23 cellular contexts compared by ENCODE assay signal in the genomic region with DNA sequence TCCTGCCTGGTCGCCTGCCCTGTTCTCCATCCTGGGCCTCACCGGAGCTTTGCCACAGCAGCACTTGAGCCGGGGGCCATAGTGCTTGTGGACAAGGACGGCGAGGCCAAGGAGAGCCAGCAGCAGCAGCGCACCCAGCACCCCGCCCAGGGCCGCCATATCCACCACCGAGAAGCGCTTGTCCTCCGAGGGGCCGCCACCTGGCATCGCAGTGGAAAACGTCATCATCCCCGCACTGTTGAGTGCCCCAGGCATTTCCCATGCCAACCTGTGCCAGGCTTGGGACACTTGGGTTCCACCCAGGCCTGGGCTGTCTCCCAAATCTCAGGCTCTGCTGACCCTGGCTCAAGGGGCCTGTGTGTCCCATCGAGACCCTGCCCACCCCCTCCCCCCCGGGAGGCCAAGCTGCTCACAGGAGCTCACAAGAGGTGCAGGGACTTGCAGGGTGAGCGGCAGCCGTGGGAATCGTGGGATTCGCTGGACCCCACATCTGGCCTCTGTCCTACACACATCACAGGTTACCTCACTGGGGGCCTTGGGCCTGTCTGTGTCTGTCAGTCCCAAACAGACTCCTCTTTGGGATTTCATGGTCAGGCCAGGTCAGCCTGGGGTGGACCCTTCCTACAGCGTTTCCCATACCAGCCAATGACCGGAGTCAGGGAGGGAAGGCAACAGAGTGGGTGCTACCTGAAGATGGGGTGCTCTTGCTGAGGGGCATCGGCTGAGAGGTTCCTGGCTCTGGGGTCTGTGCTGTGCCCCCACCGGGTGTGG. TPM values are rescaled to one million over a fixed set of nuclear protein-coding genes. Genes with fewer than 3 reads are reported as not detected.
DNase-seq lines count a peak whose midpoint lies in the region; ATAC-seq and TF ChIP-seq lines count a peak whose summit lies in the region.
"Had no signal": no experiment of that assay in that cellular context is flagged by ENCODE, and none has a peak within 500 bp of the region (broad histone marks: within the 10 kb centered on the region; RNA-seq: fewer than 3 reads in every experiment).

No MANE protein-coding gene starts in this region.

- no peak overlapping the region for H3K4me3 ChIP-seq in neuronal stem cell (ENCODE audit: low read length in 2 of 2)

- H2BK12ac ChIP-seq in neuronal stem cell (ENCODE audit: low read length), result no peak overlapping the region

- H2BK15ac ChIP-seq in neuronal stem cell (ENCODE audit: low read length), result no peak overlapping the region

- H3K36me3 ChIP-seq in neuronal stem cell (replicated peaks in 1 of 2; ENCODE audit: control insufficient read depth in 2 of 2, insufficient read depth in 2 of 2, low read length in 2 of 2), result peaks cover 5 to 13% of the 10 kb centered on the region in 2 donors

- DNase-seq in activated CD4-positive, alpha-beta T cell treated with anti-CD3 and anti-CD28 coated beads, Interleukin-2, amount 10 ng/mL, durations not matched to agents 7 days and 5 days, result no peak
- no peak for DNase-seq in activated CD4-positive, alpha-beta T cell treated with anti-CD3 and anti-CD28 coated beads, Interleukin-2, amount 50 U/mL, for 4 hours
- DNase-seq in CD4-positive, alpha-beta T cell, result no peak
- no peak for DNase-seq in neuronal stem cell (ENCODE audit: low spot score)
- no peak for DNase-seq in NCI-H524 (lab: John Stamatoyannopoulos, UW)
- no peak for DNase-seq in NCI-H524 treated with DMSO at 0.1 percent for 48 hours (lab: John Stamatoyannopoulos, UW)
- DNase-seq: BE2C; CD4-positive, CD25-positive, alpha-beta regulatory T cell; DMS53; GOT3; KBM-7; NCI-H1105 treated with DMSO at 0.1 percent for 48 hours; NCI-H1694; NCI-H2081 treated with DMSO at 0.1 percent for 48 hours; NCI-H446 treated with DMSO at 0.1 percent for 48 hours; NCI-H748 treated with DMSO at 0.1 percent for 48 hours; NK-92 treated with Interleukin-12 subunit alpha and Interleukin-12 subunit beta, amount 100 ng/mL, for 24 hours; Right ventricle myocardium superior had no signal

- ATAC-seq in CD4-positive, alpha-beta T cell (ENCODE audit: poor library complexity), result no peak
- ATAC-seq in HG03342 (IDR thresholded peaks at IDR 0.05; ENCODE audit: unreplicated experiment), result no peak
- ATAC-seq: HCT116 had no signal

- H3K79me1 ChIP-seq in neuronal stem cell (ENCODE audit: low read depth, low read length), result peaks cover 15% of the 10 kb centered on the region

- no peak overlapping the region for H3K9ac ChIP-seq in neuronal stem cell (ENCODE audit: low read depth, low read length, poor library complexity)

- H3K27me3 ChIP-seq in CD4-positive, alpha-beta T cell (ENCODE audit: control insufficient read depth, insufficient read depth, low read length), result no peaks in the 10 kb centered on the region
- no peaks in the 10 kb centered on the region for H3K27me3 ChIP-seq in neuronal stem cell (ENCODE audit: control insufficient read depth in 3 of 3, insufficient read depth in 3 of 3, low read depth in 1 of 3, low read length in 3 of 3)
- H3K27me3 ChIP-seq: BE2C had no signal

- H3K4me1 Mint-ChIP-seq in activated CD4-positive, alpha-beta T cell treated with anti-CD3 and anti-CD28 coated beads, Interleukin-2, amount 10 ng/mL, durations not matched to agents 7 days and 5 days, result peaks cover 22% of the 10 kb centered on the region
- peaks cover 12% of the 10 kb centered on the region for H3K4me1 Mint-ChIP-seq in CD4-positive, alpha-beta T cell (ENCODE audit: low read depth)
- H3K4me1 Mint-ChIP-seq in dendritic cell treated with granulocyte-macrophage colony-stimulating factor and Interleukin-4, amounts not matched to agents 40 ng/mL and 50 ng/mL, for 4 days (ENCODE audit: low read depth), result peaks cover 70% of the 10 kb centered on the region

- no peak overlapping the region for H3K23ac ChIP-seq in neuronal stem cell (ENCODE audit: low read depth, low read length, poor library complexity)

- POLR2A ChIA-PET in activated CD4-positive, alpha-beta T cell treated with anti-CD3 and anti-CD28 coated beads, Interleukin-2, amount 10 ng/mL, durations not matched to agents 7 days and 5 days (lab: Charles Lee), result no interaction called here
- POLR2A ChIA-PET in CD4-positive, alpha-beta T cell (lab: Charles Lee), result no interaction called here

- peak overlapping the region; percentile 53 for H3K4ac ChIP-seq in neuronal stem cell (ENCODE audit: low read length)

- no peak overlapping the region for H4K91ac ChIP-seq in neuronal stem cell (ENCODE audit: low read depth, low read length, poor library complexity)

- no peak overlapping the region for H2BK120ac ChIP-seq in neuronal stem cell (ENCODE audit: low read depth, low read length)

- H3K27ac ChIP-seq in CD4-positive, alpha-beta T cell (ENCODE audit: low read depth, low read length), result no peak overlapping the region
- H3K27ac ChIP-seq in neuronal stem cell (replicated peaks; ENCODE audit: low read length), result no peak overlapping the region

- no CpG with 5 or more reads among the region's 25 CpGs for WGBS in neuronal stem cell (ENCODE audit: extremely low coverage in 2 of 2, insufficient read length in 2 of 2, insufficient replicate concordance in 1 of 2), 2 donors

- no peaks in the 10 kb centered on the region for H3K9me3 ChIP-seq in CD4-positive, alpha-beta T cell (ENCODE audit: control insufficient read depth, low read length)
- H3K9me3 ChIP-seq in neuronal stem cell (replicated peaks in 1 of 2; ENCODE audit: control insufficient read depth in 2 of 2, insufficient read depth in 1 of 2, low read depth in 1 of 2, low read length in 2 of 2), result no peaks in the 10 kb centered on the region
- H3K9me3 ChIP-seq: BE2C had no signal

- intact Hi-C loops in CD4-positive, alpha-beta T cell (cut with DNase I, micrococcal nuclease), result loop anchor here in 1 of 2 experiments (5.0 kb wide), 1 partner anchor 309 kb away; the partner anchor contains the start of gene AP2A2
- intact Hi-C loops in dendritic cell treated with granulocyte-macrophage colony-stimulating factor and Interleukin-4, amounts not matched to agents 40 ng/mL and 50 ng/mL, for 4 days (cut with micrococcal nuclease), result loop anchor here (2.0 to 5.0 kb wide), 2 partner anchors 41 to 77 kb away; partner anchors contain the start of genes DEAF1, PHRF1 and TMEM80

- no peak overlapping the region for H2AFZ ChIP-seq in neuronal stem cell (ENCODE audit: low read length)

- no peaks in the 10 kb centered on the region for H3K9me3 Mint-ChIP-seq in activated CD4-positive, alpha-beta T cell treated with anti-CD3 and anti-CD28 coated beads, Interleukin-2, amount 10 ng/mL, durations not matched to agents 7 days and 5 days
- no peaks in the 10 kb centered on the region for H3K9me3 Mint-ChIP-seq in CD4-positive, alpha-beta T cell
- H3K9me3 Mint-ChIP-seq in dendritic cell treated with granulocyte-macrophage colony-stimulating factor and Interleukin-4, amounts not matched to agents 40 ng/mL and 50 ng/mL, for 4 days, result no peaks in the 10 kb centered on the region
- H3K9me3 Mint-ChIP-seq: CD4-positive, CD25-positive, alpha-beta regulatory T cell had no signal

- peak overlapping the region; percentile 53 for H2BK5ac ChIP-seq in neuronal stem cell (ENCODE audit: low read length)

- no peak overlapping the region for H3K18ac ChIP-seq in neuronal stem cell (ENCODE audit: low read length)

- no peaks in the 10 kb centered on the region for H3K27me3 Mint-ChIP-seq in activated CD4-positive, alpha-beta T cell treated with anti-CD3 and anti-CD28 coated beads, Interleukin-2, amount 10 ng/mL, durations not matched to agents 7 days and 5 days
- peaks cover under 1% of the 10 kb centered on the region for H3K27me3 Mint-ChIP-seq in CD4-positive, alpha-beta T cell
- no peaks in the 10 kb centered on the region for H3K27me3 Mint-ChIP-seq in dendritic cell treated with granulocyte-macrophage colony-stimulating factor and Interleukin-4, amounts not matched to agents 40 ng/mL and 50 ng/mL, for 4 days
- H3K27me3 Mint-ChIP-seq: CD4-positive, CD25-positive, alpha-beta regulatory T cell had no signal

- H3K27ac Mint-ChIP-seq in activated CD4-positive, alpha-beta T cell treated with anti-CD3 and anti-CD28 coated beads, Interleukin-2, amount 10 ng/mL, durations not matched to agents 7 days and 5 days, result peak overlapping the region; percentile 13
- no peak overlapping the region for H3K27ac Mint-ChIP-seq in CD4-positive, alpha-beta T cell
- peak overlapping the region; percentile 75 for H3K27ac Mint-ChIP-seq in dendritic cell treated with granulocyte-macrophage colony-stimulating factor and Interleukin-4, amounts not matched to agents 40 ng/mL and 50 ng/mL, for 4 days

- TF ChIP-seq CTCF in CD4-positive, alpha-beta T cell (IDR thresholded peaks at IDR 0.05), result no peak

- CTCF ChIA-PET in activated CD4-positive, alpha-beta T cell treated with anti-CD3 and anti-CD28 coated beads, Interleukin-2, amount 10 ng/mL, durations not matched to agents 7 days and 5 days (lab: Charles Lee), result no interaction called here
- CTCF ChIA-PET in CD4-positive, alpha-beta T cell (lab: Charles Lee), result no interaction called here

- H2AK5ac ChIP-seq in neuronal stem cell (ENCODE audit: low read depth, low read length), result peak overlapping the region; percentile 56

- no peak overlapping the region for H4K8ac ChIP-seq in neuronal stem cell (ENCODE audit: low read depth, low read length)

- peaks cover 18% of the 10 kb centered on the region for H3K36me3 Mint-ChIP-seq in activated CD4-positive, alpha-beta T cell treated with anti-CD3 and anti-CD28 coated beads, Interleukin-2, amount 10 ng/mL, durations not matched to agents 7 days and 5 days (ENCODE audit: low read depth)
- H3K36me3 Mint-ChIP-seq in CD4-positive, alpha-beta T cell (ENCODE audit: low read depth), result peaks cover 5% of the 10 kb centered on the region
- H3K36me3 Mint-ChIP-seq in dendritic cell treated with granulocyte-macrophage colony-stimulating factor and Interleukin-4, amounts not matched to agents 40 ng/mL and 50 ng/mL, for 4 days (ENCODE audit: low read depth), result peaks cover 67% of the 10 kb centered on the region
- H3K36me3 Mint-ChIP-seq: CD4-positive, CD25-positive, alpha-beta regulatory T cell had no signal

- peaks cover 3 to 7% of the 10 kb centered on the region in 2 donors for H3K4me1 ChIP-seq in neuronal stem cell (ENCODE audit: control insufficient read depth in 2 of 2, insufficient read depth in 1 of 2, low read depth in 1 of 2, low read length in 2 of 2)

- peak overlapping the region; percentile 11 for H3K4me2 ChIP-seq in neuronal stem cell (ENCODE audit: insufficient read depth, low read length, poor library complexity, severe bottlenecking)

- H3K14ac ChIP-seq in neuronal stem cell (ENCODE audit: low read length), result no peak overlapping the region

- no peak overlapping the region for H3K4me3 Mint-ChIP-seq in activated CD4-positive, alpha-beta T cell treated with anti-CD3 and anti-CD28 coated beads, Interleukin-2, amount 10 ng/mL, durations not matched to agents 7 days and 5 days
- peak overlapping the region; percentile 34 for H3K4me3 Mint-ChIP-seq in CD4-positive, alpha-beta T cell
- no peak overlapping the region for H3K4me3 Mint-ChIP-seq in dendritic cell treated with granulocyte-macrophage colony-stimulating factor and Interleukin-4, amounts not matched to agents 40 ng/mL and 50 ng/mL, for 4 days

RNA-seq across cellular contexts. Expression of gene IRF7, which starts 2.3 kb away (rescaled TPM):
- total RNA-seq in activated CD4-positive, alpha-beta T cell treated with anti-CD3 and anti-CD28 coated beads, Interleukin-2, amount 10 ng/mL, durations not matched to agents 7 days and 5 days, result 100 to 1,000 TPM; 152 to 154 TPM
- total RNA-seq in CD4-positive, alpha-beta T cell, result 10 to 100 TPM; 36.5 to 37.7 TPM
- polyA plus RNA-seq in neuronal stem cell (2013, experiment 1 of 2), result 5.5 TPM
- 5.1 TPM for polyA plus RNA-seq in neuronal stem cell (2013, experiment 2 of 2)

RNA-seq across cellular contexts. Expression of gene CDHR5, which starts 6.7 kb away (rescaled TPM):
- not detected for total RNA-seq in activated CD4-positive, alpha-beta T cell treated with anti-CD3 and anti-CD28 coated beads, Interleukin-2, amount 10 ng/mL, durations not matched to agents 7 days and 5 days
- not detected for total RNA-seq in CD4-positive, alpha-beta T cell
- polyA plus RNA-seq in neuronal stem cell (2013, experiment 1 of 2), result not detected
- not detected for polyA plus RNA-seq in neuronal stem cell (2013, experiment 2 of 2)
- total RNA-seq: A172; CD4-positive, CD25-positive, alpha-beta regulatory T cell; OCI-LY7; Right ventricle myocardium superior had no signal
- polyA plus RNA-seq: CD4-positive, CD25-positive, alpha-beta regulatory T cell had no signal

RNA-seq across cellular contexts. Expression of gene SCT, which starts 8.9 kb away (rescaled TPM):
- total RNA-seq in activated CD4-positive, alpha-beta T cell treated with anti-CD3 and anti-CD28 coated beads, Interleukin-2, amount 10 ng/mL, durations not matched to agents 7 days and 5 days, result not detected
- not detected for total RNA-seq in CD4-positive, alpha-beta T cell
- not detected for polyA plus RNA-seq in neuronal stem cell (2013, experiment 1 of 2)
- not detected for polyA plus RNA-seq in neuronal stem cell (2013, experiment 2 of 2)
- total RNA-seq: A172; CD4-positive, CD25-positive, alpha-beta regulatory T cell; OCI-LY7; Right ventricle myocardium superior had no signal
- polyA plus RNA-seq: CD4-positive, CD25-positive, alpha-beta regulatory T cell had no signal

RNA-seq across cellular contexts. Expression of gene DRD4, which starts 19.0 kb away (rescaled TPM):
- total RNA-seq in activated CD4-positive, alpha-beta T cell treated with anti-CD3 and anti-CD28 coated beads, Interleukin-2, amount 10 ng/mL, durations not matched to agents 7 days and 5 days, result under 1 TPM; 0.21 to 0.30 TPM
- under 1 TPM; 0.70 to 0.82 TPM for total RNA-seq in CD4-positive, alpha-beta T cell
- 15.1 TPM for polyA plus RNA-seq in neuronal stem cell (2013, experiment 1 of 2)
- 15.5 TPM for polyA plus RNA-seq in neuronal stem cell (2013, experiment 2 of 2)
- total RNA-seq: A172; CD4-positive, CD25-positive, alpha-beta regulatory T cell; Right ventricle myocardium superior had no signal
- polyA plus RNA-seq: CD4-positive, CD25-positive, alpha-beta regulatory T cell had no signal

RNA-seq across cellular contexts. Expression of gene PHRF1, which starts 41.8 kb away (rescaled TPM):
- total RNA-seq in activated CD4-positive, alpha-beta T cell treated with anti-CD3 and anti-CD28 coated beads, Interleukin-2, amount 10 ng/mL, durations not matched to agents 7 days and 5 days, result 10 to 100 TPM; 46.8 to 48.6 TPM
- total RNA-seq in CD4-positive, alpha-beta T cell, result 10 to 100 TPM; 37.1 to 37.6 TPM
- polyA plus RNA-seq in neuronal stem cell (2013, experiment 1 of 2), result 13.1 TPM
- polyA plus RNA-seq in neuronal stem cell (2013, experiment 2 of 2), result 12.9 TPM
